Comparison of ENCODE assay signal across 8 cellular contexts in the genomic region with DNA sequence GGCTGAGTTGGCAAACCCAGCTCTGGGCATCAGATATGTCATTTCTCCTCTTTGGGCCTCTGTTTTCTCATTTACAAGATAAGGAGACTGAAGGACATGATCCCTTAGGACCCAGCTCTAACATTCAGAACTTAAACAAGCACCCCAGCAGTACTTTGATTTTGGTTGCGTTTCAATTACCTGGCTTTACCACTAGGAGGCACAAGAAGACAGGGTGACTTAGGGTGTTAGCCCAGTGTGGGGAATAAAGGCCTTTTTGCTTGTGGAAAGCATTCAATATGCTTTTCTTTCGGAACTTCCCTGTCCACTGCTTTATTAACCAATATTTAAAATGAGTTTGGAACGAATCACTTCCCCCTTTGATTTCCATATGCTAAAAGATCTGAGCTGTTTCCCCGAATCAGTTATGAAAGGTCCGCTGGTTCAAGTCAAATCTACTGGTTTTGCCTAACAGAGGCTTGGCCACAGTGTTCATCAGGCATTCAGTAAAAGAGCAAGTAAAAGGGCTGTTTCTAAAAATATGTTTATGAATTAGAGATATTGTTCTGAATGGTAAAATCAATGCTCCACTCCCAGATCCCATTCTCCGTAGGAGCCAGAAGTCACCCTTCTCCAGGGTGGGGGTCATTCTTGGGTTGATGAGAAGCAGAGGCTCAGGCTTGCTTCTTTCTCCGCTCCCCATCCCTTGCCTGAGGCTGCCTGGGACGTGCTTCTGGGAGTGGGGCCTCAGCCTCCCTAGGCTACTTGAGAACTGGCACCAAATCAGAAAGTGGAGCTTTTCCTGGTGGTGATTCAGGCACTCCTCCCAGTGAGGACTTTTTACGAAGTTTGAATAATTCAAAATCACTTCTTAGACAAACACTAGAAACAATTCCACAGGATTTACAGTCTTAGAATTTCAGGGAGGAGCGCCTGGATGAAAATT.
A peak's percentile ranks its signal among the peaks of the same experiment; 100 is the strongest.
DNase-seq lines count a peak whose midpoint lies in the region; ATAC-seq, FAIRE-seq and TF ChIP-seq lines count a peak whose summit lies in the region.

No MANE protein-coding gene starts in this region.

- ATAC-seq in GM21360 (IDR thresholded peaks at IDR 0.05; ENCODE audit: unreplicated experiment), result no peak

- H3K4me3 ChIP-seq in AG04450 (ENCODE audit: low read depth, low read length) (peak overlapping the region; percentile 12; the same call in 1 of the 2 replicates), astrocyte (ENCODE audit: insufficient read depth, low read depth, low read length) (peak overlapping the region; percentile 19), right atrium auricular region (no peak overlapping the region), prostate gland (no peak overlapping the region)
- H3K4me3 ChIP-seq in Jurkat, Clone E6-1 (ENCODE audit: low read length), result no peak overlapping the region

- peaks cover 36% of the 10 kb centered on the region for H3K36me3 Mint-ChIP-seq in astrocyte (ENCODE audit: low read depth, unreplicated experiment)

- H3K9me3 ChIP-seq in AG04450 (ENCODE audit: control insufficient read depth, insufficient read depth, low read length) (no peaks in the 10 kb centered on the region), astrocyte (ENCODE audit: insufficient read depth, low read depth, low read length) (no peaks in the 10 kb centered on the region), right atrium auricular region (no peaks in the 10 kb centered on the region), prostate gland (no peaks in the 10 kb centered on the region)

- TF ChIP-seq POLR2A in prostate gland (IDR thresholded peaks at IDR 0.05), result no peak

- no peaks in the 10 kb centered on the region for H3K27me3 ChIP-seq in AG04450 (ENCODE audit: control insufficient read depth, insufficient read depth, low read length)
- no peaks in the 10 kb centered on the region for H3K27me3 ChIP-seq in astrocyte (ENCODE audit: insufficient read depth, low read length)
- H3K27me3 ChIP-seq in right atrium auricular region, result no peaks in the 10 kb centered on the region
- H3K27me3 ChIP-seq in prostate gland (replicated peaks; ENCODE audit: insufficient read depth), result no peaks in the 10 kb centered on the region

- H3K4me3 Mint-ChIP-seq in astrocyte (ENCODE audit: unreplicated experiment), result no peak overlapping the region

- TF ChIP-seq CTCF in AG04450 (IDR thresholded peaks at IDR 0.05; ENCODE audit: low read depth, low read length) (peak; percentile 96), GM12872 (IDR thresholded peaks at IDR 0.05; ENCODE audit: insufficient read depth, low read depth, low read length) (peak; percentile 91), astrocyte (IDR thresholded peaks at IDR 0.05; ENCODE audit: insufficient read depth, low read depth, low read length) (peak; percentile 97), right atrium auricular region (IDR thresholded peaks at IDR 0.05) (peak; percentile 88 to 95), prostate gland (IDR thresholded peaks at IDR 0.05) (peak; percentile 84 to 97 (median 96))

- H3K27ac Mint-ChIP-seq in astrocyte (ENCODE audit: unreplicated experiment), result peak overlapping the region; percentile 63

- CTCF ChIA-PET in AG04450 (lab: Charles Lee), result interaction anchor here (0.6 to 8.9 kb wide), 52 partner anchors 9 to 492 kb away, joined by 3 to 473 read pairs (median 8); a partner anchor contains a TSS

- H3K4me1 ChIP-seq in astrocyte (ENCODE audit: insufficient read depth, low read length), result peaks cover 44% of the 10 kb centered on the region
- H3K4me1 ChIP-seq in right atrium auricular region, result peaks cover 0 to 6% of the 10 kb centered on the region in 2 donors
- no peaks in the 10 kb centered on the region for H3K4me1 ChIP-seq in prostate gland (replicated peaks)

- H3K9me3 Mint-ChIP-seq in astrocyte (ENCODE audit: unreplicated experiment), result no peaks in the 10 kb centered on the region

- H3K36me3 ChIP-seq in astrocyte (ENCODE audit: insufficient read depth, low read length) (peaks cover 69% of the 10 kb centered on the region), right atrium auricular region (peaks cover 30% of the 10 kb centered on the region), prostate gland (no peaks in the 10 kb centered on the region)

- H2AFZ ChIP-seq in astrocyte (ENCODE audit: low read depth, low read length), result no peak overlapping the region

- intact Hi-C loops in prostate gland (cut with DNase I), result loop anchor here (1.0 kb wide), 1 partner anchor 106 kb away; a partner anchor contains a TSS

- H4K20me1 ChIP-seq in astrocyte (ENCODE audit: insufficient read depth, low read length), result no peaks in the 10 kb centered on the region

- DNase-seq in AG04450 (ENCODE audit: low read depth, low spot score), result peak; percentile 74
- DNase-seq in Jurkat, Clone E6-1 (ENCODE audit: low read depth, low spot score), result peak; percentile 76
- peak; percentile 81 for DNase-seq in RKO (ENCODE audit: low spot score)
- DNase-seq in astrocyte (ENCODE audit: low read depth), result peak; percentile 83
- DNase-seq in right atrium auricular region (ENCODE audit: low spot score), result no peak
- DNase-seq in prostate gland (ENCODE audit: low spot score), result peak; percentile 69

- H3K27me3 Mint-ChIP-seq in astrocyte (ENCODE audit: low read depth, unreplicated experiment), result no peaks in the 10 kb centered on the region

- POLR2A ChIA-PET in AG04450 (lab: Yijun Ruan, JAX), result interaction anchor here (0.6 to 3.0 kb wide), 6 partner anchors 60 to 105 kb away, joined by 3 to 35 read pairs (median 4); a partner anchor contains a TSS

- WGBS in prostate gland, result 18% methylated on average over 10 of the region's 10 CpGs

- peak overlapping the region; percentile 82 for H3K9ac ChIP-seq in astrocyte (ENCODE audit: low read length)

- FAIRE-seq in astrocyte (lab: Jason Lieb, UNC), result peak; percentile 58

- peak overlapping the region; percentile 63 for H3K4me2 ChIP-seq in astrocyte (ENCODE audit: low read length)

- H3K27ac ChIP-seq in AG04450 (ENCODE audit: low read depth, low read length) (peak overlapping the region; percentile 77), astrocyte (ENCODE audit: low read depth, low read length) (peak overlapping the region; percentile 84), right atrium auricular region (peak overlapping the region; percentile 66 to 73), prostate gland (peak overlapping the region; percentile 70 to 76)

- H3K4me1 Mint-ChIP-seq in astrocyte (ENCODE audit: low read depth, unreplicated experiment), result peaks cover 28% of the 10 kb centered on the region

- H3K79me2 ChIP-seq in astrocyte (ENCODE audit: insufficient read depth, low read length), result peaks cover 13% of the 10 kb centered on the region

Comparison
In these comparisons a context has a peak if more than half of its experiments do, and no peak if none do; other contexts are left out.
1. H3K4me3 ChIP-seq: peak in AG04450 (single experiment) and astrocyte (single experiment); none in Jurkat, Clone E6-1 (single experiment), right atrium auricular region (0 of 2) and prostate gland (0 of 2).
2. Peak in every context shown above with its lines, with median percentiles within 50 percentile points of each other: H3K27ac ChIP-seq and CTCF ChIP-seq.